ENCODE assay signal across 9 cellular contexts in genomic region chr17:81371910-81372760, GRCh38. TPM values are rescaled to one million over a fixed set of nuclear protein-coding genes. Genes with fewer than 3 reads are reported as not detected.
A peak's percentile ranks its signal among the peaks of the same experiment; 100 is the strongest.
DNase-seq lines count a peak whose midpoint lies in the region; ATAC-seq, FAIRE-seq and TF ChIP-seq lines count a peak whose summit lies in the region.
"Had no signal": no experiment of that assay in that cellular context is flagged by ENCODE, and none has a peak within 500 bp of the region (broad histone marks: within the 10 kb centered on the region; RNA-seq: fewer than 3 reads in every experiment).

No MANE protein-coding gene starts in this region.

- H2AFZ ChIP-seq in SK-N-SH (ENCODE audit: low read depth), result peak overlapping the region; percentile 53; the same call in 1 of the 2 replicates

- FAIRE-seq in pancreas (lab: Jason Lieb, UNC), result no peak

- peak; percentile 69 for TF ChIP-seq CTCF in SK-N-SH (IDR thresholded peaks at IDR 0.05)
- peak; percentile 59 for TF ChIP-seq CTCF in fibroblast of the aortic adventitia (IDR thresholded peaks at IDR 0.05; ENCODE audit: insufficient read depth, low read length)
- TF ChIP-seq CTCF in pancreas (IDR thresholded peaks at IDR 0.05), result peak in 2 of 4 donors; percentile 9 to 12

- ATAC-seq in pancreas (peak; percentile 45 to 81 (median 70)), GM21528 (IDR thresholded peaks at IDR 0.05; ENCODE audit: low FRiP score, unreplicated experiment) (no peak)

- no peak overlapping the region for H3K9ac ChIP-seq in SK-N-SH

- peak; percentile 77 for TF ChIP-seq RAD21 in SK-N-SH (IDR thresholded peaks at IDR 0.05; ENCODE audit: low read length)

- H3K9me2 ChIP-seq in SK-N-SH, result no peaks in the 10 kb centered on the region

- intact Hi-C loops in pancreas (cut with DNase I), result no loop called here

- DNase-seq in EL (peak; percentile 74), SK-N-SH (peak; percentile 91), fibroblast of the aortic adventitia (ENCODE audit: low read depth) (peak; percentile 50), pancreas (peak in 2 of 6 donors; percentile 55 to 78), activated gamma-delta T cell (lab: John Stamatoyannopoulos, UW) (no peak), DMS153 (lab: John Stamatoyannopoulos, UW) (no peak)
- no peak for DNase-seq in activated effector memory CD4-positive, alpha-beta T cell treated with Interleukin-2 at 50 U/mL for 16 hours
- DNase-seq: RPMI8226 had no signal

- H3K9me3 ChIP-seq in SK-N-SH, result no peaks in the 10 kb centered on the region
- H3K9me3 ChIP-seq in pancreas, result no peaks in the 10 kb centered on the region

- no peak overlapping the region for H3K27ac ChIP-seq in SK-N-SH (ENCODE audit: low read depth in 2 of 2, low read length in 1 of 2)
- H3K27ac ChIP-seq in pancreas, result no peak overlapping the region

- H3K36me3 ChIP-seq in SK-N-SH (replicated peaks in 1 of 2; ENCODE audit: control insufficient read depth in 1 of 2, insufficient read depth in 2 of 2, low read length in 1 of 2), result no peaks in the 10 kb centered on the region
- H3K36me3 ChIP-seq in pancreas, result no peaks in the 10 kb centered on the region

- POLR2A ChIA-PET in SK-N-SH (lab: Yijun Ruan, JAX), result no interaction called here

- H3K4me1 ChIP-seq in SK-N-SH (ENCODE audit: control insufficient read depth in 1 of 2, insufficient read depth in 2 of 2, low read depth in 1 of 2, low read length in 1 of 2), result peaks cover 0 to 4% of the 10 kb centered on the region in 2 experiments; a peak in 1 of 4 replicates
- no peaks in the 10 kb centered on the region for H3K4me1 ChIP-seq in pancreas

- H4K20me1 ChIP-seq in SK-N-SH (ENCODE audit: insufficient read depth), result no peaks in the 10 kb centered on the region

- H3K27me3 ChIP-seq in SK-N-SH (ENCODE audit: insufficient read depth) (peaks cover 16% of the 10 kb centered on the region; the same call in 1 of the 2 replicates), pancreas (no peaks in the 10 kb centered on the region)

- WGBS in SK-N-SH (ENCODE audit: low lambda C conversion rate), result 68% methylated on average over 17 of the region's 22 CpGs
- WGBS in pancreas, 2 donors, result 73 to 80% methylated on average over 19 to 22 of the region's 22 CpGs

- H3K4me3 ChIP-seq in SK-N-SH (ENCODE audit: low read depth in 2 of 2, low read length in 1 of 2) (no peak overlapping the region), fibroblast of the aortic adventitia (ENCODE audit: low read depth, low read length) (no peak overlapping the region), pancreas (no peak overlapping the region)

- H3F3A ChIP-seq in SK-N-SH (replicated peaks; ENCODE audit: insufficient read depth), result peaks cover 4% of the 10 kb centered on the region

- H3K4me2 ChIP-seq in SK-N-SH, result no peak overlapping the region

- no peak for TF ChIP-seq EP300 in SK-N-SH (IDR thresholded peaks at IDR 0.05; ENCODE audit: borderline replicate concordance in 1 of 2, low read depth in 1 of 2, low read length in 1 of 2)

- no peaks in the 10 kb centered on the region for H3K79me2 ChIP-seq in SK-N-SH (ENCODE audit: insufficient read depth)

- CTCF ChIA-PET in SK-N-SH (lab: Yijun Ruan, JAX), result interaction anchor here (0.6 to 4.6 kb wide), 33 partner anchors 7 to 229 kb away, joined by 3 to 41 read pairs (median 6); partner anchors contain the start of gene BAHCC1

TF ChIP-seq in SK-N-SH, 30 proteins besides CTCF, POLR2A, EP300 and RAD21:
- no peak for TF ChIP-seq FOXM1 (IDR thresholded peaks at IDR 0.05; ENCODE audit: low read depth)
- TF ChIP-seq CHD2 (IDR thresholded peaks at IDR 0.05; ENCODE audit: low read length, partially characterized antibody), result peak; percentile 4
- no peak for TF ChIP-seq MXI1 (IDR thresholded peaks at IDR 0.05; ENCODE audit: low read depth, low read length)
- TF ChIP-seq, protein P1, sequence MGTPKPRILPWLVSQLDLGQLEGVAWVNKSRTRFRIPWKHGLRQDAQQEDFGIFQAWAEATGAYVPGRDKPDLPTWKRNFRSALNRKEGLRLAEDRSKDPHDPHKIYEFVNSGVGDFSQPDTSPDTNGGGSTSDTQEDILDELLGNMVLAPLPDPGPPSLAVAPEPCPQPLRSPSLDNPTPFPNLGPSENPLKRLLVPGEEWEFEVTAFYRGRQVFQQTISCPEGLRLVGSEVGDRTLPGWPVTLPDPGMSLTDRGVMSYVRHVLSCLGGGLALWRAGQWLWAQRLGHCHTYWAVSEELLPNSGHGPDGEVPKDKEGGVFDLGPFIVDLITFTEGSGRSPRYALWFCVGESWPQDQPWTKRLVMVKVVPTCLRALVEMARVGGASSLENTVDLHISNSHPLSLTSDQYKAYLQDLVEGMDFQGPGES (IDR thresholded peaks at IDR 0.05; ENCODE audit: low read depth, low read length), result no peak
- no peak for TF ChIP-seq JUND (IDR thresholded peaks at IDR 0.05)
- no peak for TF ChIP-seq NFIC (IDR thresholded peaks at IDR 0.05; ENCODE audit: borderline replicate concordance)
- TF ChIP-seq POLR2AphosphoS5 (IDR thresholded peaks at IDR 0.05; ENCODE audit: low read depth, low read length), result no peak
- no peak for TF ChIP-seq YY1 (IDR thresholded peaks at IDR 0.05; ENCODE audit: low read depth)
- no peak for TF ChIP-seq MEF2A (IDR thresholded peaks at IDR 0.05; ENCODE audit: borderline replicate concordance, low read depth)
- TF ChIP-seq, protein P2, sequence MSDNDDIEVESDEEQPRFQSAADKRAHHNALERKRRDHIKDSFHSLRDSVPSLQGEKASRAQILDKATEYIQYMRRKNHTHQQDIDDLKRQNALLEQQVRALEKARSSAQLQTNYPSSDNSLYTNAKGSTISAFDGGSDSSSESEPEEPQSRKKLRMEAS (IDR thresholded peaks at IDR 0.05; ENCODE audit: low read depth), result no peak
- TF ChIP-seq, protein P3, sequence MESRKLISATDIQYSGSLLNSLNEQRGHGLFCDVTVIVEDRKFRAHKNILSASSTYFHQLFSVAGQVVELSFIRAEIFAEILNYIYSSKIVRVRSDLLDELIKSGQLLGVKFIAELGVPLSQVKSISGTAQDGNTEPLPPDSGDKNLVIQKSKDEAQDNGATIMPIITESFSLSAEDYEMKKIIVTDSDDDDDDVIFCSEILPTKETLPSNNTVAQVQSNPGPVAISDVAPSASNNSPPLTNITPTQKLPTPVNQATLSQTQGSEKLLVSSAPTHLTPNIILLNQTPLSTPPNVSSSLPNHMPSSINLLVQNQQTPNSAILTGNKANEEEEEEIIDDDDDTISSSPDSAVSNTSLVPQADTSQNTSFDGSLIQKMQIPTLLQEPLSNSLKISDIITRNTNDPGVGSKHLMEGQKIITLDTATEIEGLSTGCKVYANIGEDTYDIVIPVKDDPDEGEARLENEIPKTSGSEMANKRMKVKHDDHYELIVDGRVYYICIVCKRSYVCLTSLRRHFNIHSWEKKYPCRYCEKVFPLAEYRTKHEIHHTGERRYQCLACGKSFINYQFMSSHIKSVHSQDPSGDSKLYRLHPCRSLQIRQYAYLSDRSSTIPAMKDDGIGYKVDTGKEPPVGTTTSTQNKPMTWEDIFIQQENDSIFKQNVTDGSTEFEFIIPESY (IDR thresholded peaks at IDR 0.05; ENCODE audit: borderline replicate concordance, low read depth), result no peak
- TF ChIP-seq, protein P4, sequence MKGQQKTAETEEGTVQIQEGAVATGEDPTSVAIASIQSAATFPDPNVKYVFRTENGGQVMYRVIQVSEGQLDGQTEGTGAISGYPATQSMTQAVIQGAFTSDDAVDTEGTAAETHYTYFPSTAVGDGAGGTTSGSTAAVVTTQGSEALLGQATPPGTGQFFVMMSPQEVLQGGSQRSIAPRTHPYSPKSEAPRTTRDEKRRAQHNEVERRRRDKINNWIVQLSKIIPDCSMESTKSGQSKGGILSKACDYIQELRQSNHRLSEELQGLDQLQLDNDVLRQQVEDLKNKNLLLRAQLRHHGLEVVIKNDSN (IDR thresholded peaks at IDR 0.05; ENCODE audit: borderline replicate concordance, low read depth), result no peak
- peak; percentile 90 for TF ChIP-seq SMC3 (IDR thresholded peaks at IDR 0.05; ENCODE audit: low read depth, low read length)
- TF ChIP-seq RFX5 (IDR thresholded peaks at IDR 0.05; ENCODE audit: low read length), result no peak
- no peak for TF ChIP-seq RCOR1 (IDR thresholded peaks at IDR 0.05; ENCODE audit: low read length)
- TF ChIP-seq FOSL2 (IDR thresholded peaks at IDR 0.05; ENCODE audit: borderline replicate concordance, low read depth), result no peak
- no peak for TF ChIP-seq EZH2phosphoT487 (IDR thresholded peaks at IDR 0.05; ENCODE audit: borderline replicate concordance, low read depth)

RNA-seq across cellular contexts. Expression of gene BAHCC1, which starts 23.1 kb away (rescaled TPM):
- polyA plus RNA-seq in SK-N-SH (2012; rRNA removed) (3.6 and 6.4 TPM in 2 replicates), pancreas (10 to 100 TPM; 11.4 to 24.1 TPM)
- 1.4 and 4.3 TPM in 2 replicates for polyA plus RNA-seq in SK-N-SH (2012; cell fraction: cytosol; rRNA removed)
- polyA plus RNA-seq in SK-N-SH (2012; cell fraction: nucleus; rRNA removed), result 27.3 and 28.3 TPM in 2 replicates
- total RNA-seq in fibroblast of the aortic adventitia (ENCODE audit: low replicate concordance) (11.7 and 14.3 TPM in 2 replicates), pancreas (10 to 100 TPM in 2 of 6 donors, 1 to 10 TPM in 4; 8.0 to 11.5 (median 9.6) TPM)

Comparison
In these comparisons a context has a peak if more than half of its experiments do, and no peak if none do; other contexts are left out.
1. DNase-seq: peak in EL (single experiment), SK-N-SH (single experiment) and fibroblast of the aortic adventitia (single experiment); none in activated effector memory CD4-positive, alpha-beta T cell treated with Interleukin-2 at 50 U/mL for 16 hours (single experiment), activated gamma-delta T cell (single experiment) and DMS153 (single experiment).